36 cellular contexts compared by ENCODE assay signal in genomic region chr3:33339758-33340157, GRCh38.
"Had no signal": no experiment of that assay in that cellular context is flagged by ENCODE, and none has a peak within 500 bp of the region (broad histone marks: within the 10 kb centered on the region; RNA-seq: fewer than 3 reads in every experiment).

No MANE protein-coding gene starts in this region.

- H3K27ac ChIP-seq: KMS-11 had no signal

- H3K9me3 ChIP-seq: MG63 had no signal

- DNase-seq: Karpas-422, Kasumi-1, KG1, MG63, MM.1S, NCI-H1048, NCI-H1092, NCI-H1092 treated with DMSO at 0.1 percent for 48 hours, NCI-H1105, NCI-H1105 treated with DMSO at 0.1 percent for 48 hours, NCI-H1417, NCI-H1417 treated with DMSO at 0.1 percent for 48 hours, NCI-H1436, NCI-H1436 treated with DMSO at 0.1 percent for 48 hours, NCI-H146, NCI-H1694, NCI-H1694 treated with DMSO at 0.1 percent for 48 hours, NCI-H187, NCI-H187 treated with DMSO at 0.1 percent for 48 hours, NCI-H1930, NCI-H2029, NCI-H2029 treated with DMSO at 0.1 percent for 48 hours, NCI-H2081, NCI-H2081 treated with DMSO at 0.1 percent for 48 hours, NCI-H2107, NCI-H2171, NCI-H2171 treated with DMSO at 0.1 percent for 48 hours, NCI-H2227 treated with DMSO at 0.1 percent for 48 hours, NCI-H226, NCI-H345, NCI-H446, NCI-H446 treated with DMSO at 0.1 percent for 48 hours, NCI-H510A, NCI-H510A treated with DMSO at 0.1 percent for 48 hours, NCI-H524 had no signal

- H3K9ac ChIP-seq: KMS-11 had no signal

- H3K4me3 ChIP-seq: MG63 had no signal

- H3K27me3 ChIP-seq: MG63 had no signal

- H3K4me2 ChIP-seq: KMS-11 had no signal

- H3K36me3 ChIP-seq: MG63 had no signal
